In the genomic region with DNA sequence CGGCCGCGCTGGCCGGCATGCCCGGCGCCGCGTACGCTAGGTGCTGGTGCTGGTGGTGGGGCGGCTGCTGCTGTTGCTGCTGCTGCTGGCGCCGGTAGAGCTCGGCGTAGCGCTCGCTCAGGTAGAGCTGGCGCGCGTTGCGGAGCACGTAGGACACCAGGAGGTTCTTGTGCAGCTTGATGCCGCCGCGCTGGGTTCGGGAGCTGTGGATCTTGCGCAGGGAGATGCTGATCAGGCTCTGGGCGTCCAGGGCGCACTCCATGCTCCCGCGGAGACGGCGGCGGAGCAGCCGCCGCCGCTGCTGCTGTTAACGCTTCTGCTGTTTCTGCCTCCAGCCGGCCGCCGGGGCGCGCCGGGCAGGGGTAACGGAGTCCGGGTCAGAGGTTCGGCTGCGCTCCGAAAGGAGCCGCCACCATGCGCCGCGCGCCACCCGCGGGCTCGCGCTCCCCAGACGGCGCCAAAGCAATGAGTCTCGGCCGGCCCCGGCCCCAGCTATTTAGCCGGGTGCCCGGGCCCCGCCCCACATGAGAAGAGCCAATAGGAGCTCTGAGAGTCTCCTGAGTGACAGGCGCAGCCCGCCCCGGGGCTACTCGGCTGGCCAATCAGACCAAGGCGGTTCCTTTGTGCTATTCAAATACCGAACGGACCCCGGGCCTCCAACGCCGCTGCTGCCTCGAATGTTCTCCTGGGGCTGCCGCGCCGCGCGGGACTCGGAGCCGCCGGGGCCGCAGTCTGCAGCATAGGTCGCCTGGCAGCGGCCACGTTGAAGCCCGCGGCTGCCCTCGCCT, we compare ENCODE assay signal across 8 cellular contexts. TPM values are rescaled to one million over a fixed set of nuclear protein-coding genes. Genes with fewer than 3 reads are reported as not detected.
DNase-seq lines count a peak whose midpoint lies in the region; ATAC-seq and TF ChIP-seq lines count a peak whose summit lies in the region.

TSS of gene IER5L (minus strand) at position 471 of the 788 bp plus-strand sequence. CDS start at position 262, 209 bp downstream.

- H3K4me3 ChIP-seq in thoracic aorta = peak within 1 kb of the TSS; percentile 98

- ATAC-seq in HG02588 (IDR thresholded peaks at IDR 0.05; ENCODE audit: unreplicated experiment) (peak; percentile 76), SK-N-SH treated with all-trans-retinoic acid at 6 μM for 48 hours (peak; percentile 75), thoracic aorta (ENCODE audit: insufficient number of reproducible peaks, low FRiP score, low read depth) (peak; percentile 30)

- POLR2A ChIA-PET in GM10248 (lab: Yijun Ruan, JAX) = interaction anchor here (0.7 to 1.7 kb wide), 8 partner anchors 10 to 448 kb away, joined by 3 to 7 read pairs (median 5); partner anchors contain the start of gene NTMT1

- peak within 1 kb of the TSS; percentile 89 for H3K4me3 Mint-ChIP-seq in activated naive CD8-positive, alpha-beta T cell
- H3K4me3 Mint-ChIP-seq in glutamatergic neuron (ENCODE audit: unreplicated experiment) = peak within 1 kb of the TSS; percentile 93
- peak within 1 kb of the TSS; percentile 98 for H3K4me3 Mint-ChIP-seq in osteocyte (ENCODE audit: unreplicated experiment)

- H3K36me3 ChIP-seq in thoracic aorta = no peaks in the 10 kb centered on the region

- CTCF ChIA-PET in GM10248 (lab: Yijun Ruan, JAX) = interaction anchor here (0.8 to 40.2 kb wide), 8 partner anchors 11 to 446 kb away, joined by 3 to 680 read pairs (median 3); no protein-coding TSS in a partner anchor

- H3K9me3 ChIP-seq in thoracic aorta = no peaks in the 10 kb centered on the region

- H3K27ac ChIP-seq in thoracic aorta = peak within 1 kb of the TSS; percentile 96 to 99

- H3K4me1 ChIP-seq in thoracic aorta (ENCODE audit: control insufficient read depth in 1 of 2, low read depth in 2 of 2) = peaks cover 10 to 24% of the 10 kb centered on the region in 2 donors

- TF ChIP-seq CTCF in GM10248 (IDR thresholded peaks at IDR 0.05; ENCODE audit: control extremely low read depth, extremely low read depth, low read depth, missing control alignments) (no peak), glutamatergic neuron (IDR thresholded peaks at IDR 0.05; ENCODE audit: partially characterized antibody, unreplicated experiment) (no peak), osteocyte (IDR thresholded peaks at IDR 0.05) (peak; percentile 10), thoracic aorta (IDR thresholded peaks at IDR 0.05) (no peak)

- H3K36me3 Mint-ChIP-seq in activated naive CD8-positive, alpha-beta T cell = no peaks in the 10 kb centered on the region
- no peaks in the 10 kb centered on the region for H3K36me3 Mint-ChIP-seq in glutamatergic neuron (ENCODE audit: unreplicated experiment)
- H3K36me3 Mint-ChIP-seq in osteocyte (ENCODE audit: unreplicated experiment) = peaks cover 1% of the 10 kb centered on the region

- H3K27me3 ChIP-seq in thoracic aorta (replicated peaks; ENCODE audit: insufficient read depth) = no peaks in the 10 kb centered on the region

- H3K4me1 Mint-ChIP-seq in activated naive CD8-positive, alpha-beta T cell (ENCODE audit: low read depth) = peaks cover 8% of the 10 kb centered on the region
- H3K4me1 Mint-ChIP-seq in glutamatergic neuron (ENCODE audit: low read depth, unreplicated experiment) = peaks cover 10% of the 10 kb centered on the region
- H3K4me1 Mint-ChIP-seq in osteocyte (ENCODE audit: unreplicated experiment) = peaks cover 17% of the 10 kb centered on the region

- no peak within 1 kb of the TSS for H3K27ac Mint-ChIP-seq in activated naive CD8-positive, alpha-beta T cell
- H3K27ac Mint-ChIP-seq in glutamatergic neuron (ENCODE audit: unreplicated experiment) (peak within 1 kb of the TSS; percentile 97), osteocyte (ENCODE audit: unreplicated experiment) (peak within 1 kb of the TSS; percentile 98)

- H3K27me3 Mint-ChIP-seq in activated naive CD8-positive, alpha-beta T cell = no peaks in the 10 kb centered on the region
- H3K27me3 Mint-ChIP-seq in glutamatergic neuron (ENCODE audit: unreplicated experiment) (peaks cover 20% of the 10 kb centered on the region), osteocyte (ENCODE audit: unreplicated experiment) (no peaks in the 10 kb centered on the region)

- H3K9me3 Mint-ChIP-seq in activated naive CD8-positive, alpha-beta T cell (ENCODE audit: low read depth) = no peaks in the 10 kb centered on the region
- H3K9me3 Mint-ChIP-seq in glutamatergic neuron (ENCODE audit: unreplicated experiment) (peaks cover 16% of the 10 kb centered on the region), osteocyte (ENCODE audit: unreplicated experiment) (no peaks in the 10 kb centered on the region)

- DNase-seq in GM10248 (ENCODE audit: extremely low spot score) (peak; percentile 99), NCI-H1048 (lab: John Stamatoyannopoulos, UW) (peak; percentile 73), glutamatergic neuron (peak; percentile 94), osteocyte (ENCODE audit: extremely low spot score, unreplicated experiment) (peak; percentile 99), thoracic aorta (ENCODE audit: low spot score) (peak; percentile 85)

TF ChIP-seq in SK-N-SH treated with all-trans-retinoic acid at 6 μM for 48 hours, 23 proteins besides CTCF, POLR2A, EP300 and RAD21:
- TF ChIP-seq ZFP3 (CRISPR knock-in tag; IDR thresholded peaks at IDR 0.05) (peak; percentile 28; the same call in 1 of the 2 replicates), SNAI2 (CRISPR knock-in tag; IDR thresholded peaks at IDR 0.05) (no peak)

RNA-seq across cellular contexts. Expression of gene IER5L, which starts in this region (rescaled TPM):
- total RNA-seq in glutamatergic neuron (ENCODE audit: unreplicated experiment) (36.0 TPM), osteocyte (60.8 and 63.0 TPM in 2 replicates), thoracic aorta (10 to 100 TPM; 65.4 to 81.2 TPM)

Comparison
In these comparisons a context has a peak if more than half of its experiments do, and no peak if none do; other contexts are left out.
1. Peak in every context shown above with its lines: DNase-seq, ATAC-seq, H3K4me3 ChIP-seq and H3K27ac ChIP-seq.